ENCODE assay signal across 18 cellular contexts in the genomic region with DNA sequence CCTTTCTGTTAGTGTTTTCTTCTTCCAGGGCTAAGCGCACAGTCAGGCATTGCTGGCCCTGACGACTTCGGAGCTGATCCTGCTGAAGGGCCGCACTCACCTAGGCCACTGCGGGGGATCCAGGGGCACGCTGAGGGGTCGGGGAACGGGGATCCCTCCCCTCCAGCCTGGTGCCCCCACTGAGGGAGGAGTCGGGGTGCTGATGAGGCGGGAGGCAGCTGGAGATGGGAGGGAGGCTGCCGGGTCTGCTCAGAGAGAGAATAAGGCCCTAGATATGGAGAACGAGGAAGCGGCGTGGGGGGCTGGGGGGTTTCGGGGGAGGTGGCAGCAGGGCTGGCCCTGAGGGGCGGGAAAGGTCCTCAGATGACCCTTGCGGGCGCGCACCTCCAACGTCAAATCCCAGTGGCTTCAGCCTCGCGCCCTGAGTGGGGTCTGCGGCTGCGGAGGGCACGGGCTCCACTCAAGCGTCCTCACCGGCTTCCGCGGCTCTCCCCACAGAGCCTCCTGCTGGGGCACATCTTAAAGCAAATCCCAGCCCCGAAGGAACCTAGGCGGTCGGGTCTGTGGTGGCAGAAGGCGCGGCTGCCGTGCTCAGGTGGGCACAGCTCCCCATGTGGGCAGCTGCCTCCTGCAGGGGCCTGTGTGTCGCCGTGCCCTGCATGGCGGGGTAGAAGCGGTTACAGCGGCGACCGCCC. TPM values are rescaled to one million over a fixed set of nuclear protein-coding genes. Genes with fewer than 3 reads are reported as not detected.
DNase-seq lines count a peak whose midpoint lies in the region; ATAC-seq lines count a peak whose summit lies in the region.
"Had no signal": no experiment of that assay in that cellular context is flagged by ENCODE, and none has a peak within 500 bp of the region (broad histone marks: within the 10 kb centered on the region; RNA-seq: fewer than 3 reads in every experiment).

No MANE protein-coding gene starts in this region.

- no peak overlapping the region for H3K27ac ChIP-seq in naive thymus-derived CD4-positive, alpha-beta T cell (ENCODE audit: low read depth, low read length)
- H3K27ac ChIP-seq: sigmoid colon had no signal

- no peaks in the 10 kb centered on the region for H3K27me3 Mint-ChIP-seq in dendritic cell treated with granulocyte-macrophage colony-stimulating factor and Interleukin-4, amounts not matched to agents 40 ng/mL and 50 ng/mL, for 4 days
- H3K27me3 Mint-ChIP-seq in naive thymus-derived CD4-positive, alpha-beta T cell = peaks cover 16 to 46% (median 36%) of the 10 kb centered on the region in 5 donors

- no peaks in the 10 kb centered on the region for H3K4me1 ChIP-seq in naive thymus-derived CD4-positive, alpha-beta T cell (ENCODE audit: control insufficient read depth in 2 of 2, insufficient read depth in 2 of 2, low read length in 2 of 2)
- H3K4me1 ChIP-seq: sigmoid colon had no signal

- peak overlapping the region; percentile 84 for H3K27ac Mint-ChIP-seq in dendritic cell treated with granulocyte-macrophage colony-stimulating factor and Interleukin-4, amounts not matched to agents 40 ng/mL and 50 ng/mL, for 4 days
- H3K27ac Mint-ChIP-seq in naive thymus-derived CD4-positive, alpha-beta T cell = no peak overlapping the region

- no peaks in the 10 kb centered on the region for H3K27me3 ChIP-seq in H7 (ENCODE audit: control insufficient read depth, insufficient read depth, low read length)
- H3K27me3 ChIP-seq in naive thymus-derived CD4-positive, alpha-beta T cell (ENCODE audit: control insufficient read depth in 2 of 2, insufficient read depth in 2 of 2, low read length in 2 of 2) = no peaks in the 10 kb centered on the region
- H3K27me3 ChIP-seq: sigmoid colon had no signal

- POLR2A ChIA-PET in naive thymus-derived CD4-positive, alpha-beta T cell (lab: Charles Lee) = no interaction called here

- peak overlapping the region; percentile 64 for H3K4me3 Mint-ChIP-seq in dendritic cell treated with granulocyte-macrophage colony-stimulating factor and Interleukin-4, amounts not matched to agents 40 ng/mL and 50 ng/mL, for 4 days
- peak overlapping the region in 5 of 10 donors; percentile 8 to 54 (median 41) for H3K4me3 Mint-ChIP-seq in naive thymus-derived CD4-positive, alpha-beta T cell

- intact Hi-C loops in dendritic cell treated with granulocyte-macrophage colony-stimulating factor and Interleukin-4, amounts not matched to agents 40 ng/mL and 50 ng/mL, for 4 days (cut with micrococcal nuclease) = no loop called here
- intact Hi-C loops in naive thymus-derived CD4-positive, alpha-beta T cell (cut with micrococcal nuclease) = no loop called here

- CTCF ChIA-PET in naive thymus-derived CD4-positive, alpha-beta T cell (lab: Charles Lee) = no interaction called here

- H3K4me3 ChIP-seq in H7 (ENCODE audit: insufficient read depth, low read depth, low read length) = no peak overlapping the region
- H3K4me3 ChIP-seq in naive thymus-derived CD4-positive, alpha-beta T cell (ENCODE audit: low read length) = no peak overlapping the region
- H3K4me3 ChIP-seq: sigmoid colon had no signal

- no peaks in the 10 kb centered on the region for H3K9me3 Mint-ChIP-seq in dendritic cell treated with granulocyte-macrophage colony-stimulating factor and Interleukin-4, amounts not matched to agents 40 ng/mL and 50 ng/mL, for 4 days
- no peaks in the 10 kb centered on the region for H3K9me3 Mint-ChIP-seq in naive thymus-derived CD4-positive, alpha-beta T cell

- peaks cover 30% of the 10 kb centered on the region for H3K4me1 Mint-ChIP-seq in dendritic cell treated with granulocyte-macrophage colony-stimulating factor and Interleukin-4, amounts not matched to agents 40 ng/mL and 50 ng/mL, for 4 days (ENCODE audit: low read depth)
- H3K4me1 Mint-ChIP-seq in naive thymus-derived CD4-positive, alpha-beta T cell = peaks cover 0 to 12% (median 5%) of the 10 kb centered on the region in 7 donors

- DNase-seq in AML-193 (lab: John Stamatoyannopoulos, UW) = peak; percentile 15 to 20
- peak; percentile 25 for DNase-seq in H7
- DNase-seq in naive thymus-derived CD4-positive, alpha-beta T cell = no peak
- no peak for DNase-seq in NCI-H526 (lab: John Stamatoyannopoulos, UW)
- no peak for DNase-seq in T1000 (lab: John Stamatoyannopoulos, UW)
- DNase-seq in NCI-H345 (lab: John Stamatoyannopoulos, UW) = no peak
- no peak for DNase-seq in NCI-H446 treated with DMSO at 0.1 percent for 48 hours (lab: John Stamatoyannopoulos, UW)
- DNase-seq: activated CD4-positive, CD25-positive, alpha-beta regulatory T cell treated with anti-CD3 and anti-CD28 coated beads, Interleukin-2, amount 50 U/mL, for 72 hours; mammary epithelial cell; NCI-H2081 treated with DMSO at 0.1 percent for 48 hours; NCI-H748 treated with DMSO at 0.1 percent for 48 hours; sigmoid colon; stimulated activated CD4-positive, alpha-beta T cell treated with anti-CD3 and anti-CD28 coated beads, Interleukin-2, amount 100 ng/mL, for 48 hours; stimulated activated CD8-positive, alpha-beta memory T cell treated with anti-CD3 and anti-CD28 coated beads, Interleukin-4, amount 100 ng/mL, for 48 hours had no signal

- no peaks in the 10 kb centered on the region for H3K36me3 ChIP-seq in H7 (replicated peaks; ENCODE audit: control insufficient read depth, insufficient read depth, low read length)
- H3K36me3 ChIP-seq in naive thymus-derived CD4-positive, alpha-beta T cell (ENCODE audit: control insufficient read depth in 2 of 3, insufficient read depth in 3 of 3, low read length in 3 of 3) = no peaks in the 10 kb centered on the region
- H3K36me3 ChIP-seq: sigmoid colon had no signal

- no peaks in the 10 kb centered on the region for H3K36me3 Mint-ChIP-seq in dendritic cell treated with granulocyte-macrophage colony-stimulating factor and Interleukin-4, amounts not matched to agents 40 ng/mL and 50 ng/mL, for 4 days (ENCODE audit: low read depth)
- H3K36me3 Mint-ChIP-seq in naive thymus-derived CD4-positive, alpha-beta T cell = no peaks in the 10 kb centered on the region

- peak; percentile 37 for ATAC-seq in naive thymus-derived CD4-positive, alpha-beta T cell

- H3K9me3 ChIP-seq in naive thymus-derived CD4-positive, alpha-beta T cell (ENCODE audit: control insufficient read depth in 2 of 3, low read length in 3 of 3) = no peaks in the 10 kb centered on the region
- H3K9me3 ChIP-seq: sigmoid colon had no signal

RNA-seq across cellular contexts. Expression of a gene that starts 30.9 kb away (rescaled TPM):
- not detected in 2 replicates for total RNA-seq in H7 (2014; rRNA removed; shearing (Covaris generic))
- not detected for total RNA-seq in naive thymus-derived CD4-positive, alpha-beta T cell
- not detected for polyA plus RNA-seq in naive thymus-derived CD4-positive, alpha-beta T cell
- total RNA-seq: frontal cortex; mammary epithelial cell; T-helper 1 cell treated with Interleukin-12 subunit alpha and Interleukin-12 subunit beta and Interleukin-4 antibody, amounts not matched to agents 30 ng/mL and 1 ng/mL, for 36 hours had no signal
- polyA plus RNA-seq: AG04450, mammary epithelial cell had no signal

RNA-seq across cellular contexts. Expression of a gene that starts 46.1 kb away (rescaled TPM):
- not detected in 2 replicates for total RNA-seq in H7 (2014; rRNA removed; shearing (Covaris generic))
- total RNA-seq in naive thymus-derived CD4-positive, alpha-beta T cell = not detected
- polyA plus RNA-seq in naive thymus-derived CD4-positive, alpha-beta T cell = not detected
- total RNA-seq: sigmoid colon; T-helper 1 cell treated with Interleukin-12 subunit alpha and Interleukin-12 subunit beta and Interleukin-4 antibody, amounts not matched to agents 30 ng/mL and 1 ng/mL, for 36 hours had no signal

Comparison
In these comparisons a context has a peak if more than half of its experiments do, and no peak if none do; other contexts are left out.
1. DNase-seq: peak in AML-193 (2 of 2) and H7 (single experiment); none in naive thymus-derived CD4-positive, alpha-beta T cell (0 of 9), NCI-H526 (0 of 2), T1000 (single experiment), NCI-H345 (single experiment) and NCI-H446 treated with DMSO at 0.1 percent for 48 hours (single experiment).